Comparison of ENCODE assay signal across 18 cellular contexts in genomic region chr15:79372428-79372827, GRCh38.
"Had no signal": no experiment of that assay in that cellular context is flagged by ENCODE, and none has a peak within 500 bp of the region (broad histone marks: within the 10 kb centered on the region; RNA-seq: fewer than 3 reads in every experiment).

No MANE protein-coding gene starts in this region.

- H3K27me3 ChIP-seq: colonic mucosa, gastroesophageal sphincter, heart left ventricle, ovary, tibial artery had no signal

- H3K9me3 ChIP-seq: colonic mucosa, gastroesophageal sphincter, heart left ventricle, left ventricle myocardium inferior, mucosa of descending colon, ovary, psoas muscle, tibial artery had no signal

- ATAC-seq: activated CD4-positive, CD25-positive, alpha-beta regulatory T cell treated with anti-CD3 and anti-CD28 coated beads, Interleukin-2, amount 50 U/mL, for 24 hours; activated CD8-positive, alpha-beta T cell treated with anti-CD3 and anti-CD28 coated beads, Interleukin-2, amount 10 ng/mL, durations not matched to agents 7 days and 5 days; gastroesophageal sphincter; heart left ventricle; mucosa of descending colon; naive thymus-derived CD4-positive, alpha-beta T cell; psoas muscle; right cardiac atrium; stimulated activated naive CD8-positive, alpha-beta T cell treated with anti-CD3 and anti-CD28 coated beads, Interleukin-15, Interleukin-2, amounts not matched to agents 100 U/mL and 50 U/mL, for 24 hours had no signal

- DNase-seq: activated CD4-positive, alpha-beta T cell treated with anti-CD3 and anti-CD28 coated beads, Interleukin-2, amount 10 ng/mL, durations not matched to agents 7 days and 5 days; activated CD8-positive, alpha-beta T cell treated with anti-CD3 and anti-CD28 coated beads, Interleukin-2, amount 10 ng/mL, durations not matched to agents 7 days and 5 days; activated naive CD4-positive, alpha-beta T cell treated with anti-CD3 and anti-CD28 coated beads for 36 hours; activated T-cell treated with anti-CD3 and anti-CD28 coated beads, Interleukin-2, amount 50 U/mL, for 24 hours; aorta; colonic mucosa; heart left ventricle; left ventricle myocardium inferior; mucosa of descending colon; naive thymus-derived CD4-positive, alpha-beta T cell; ovary; psoas muscle; right cardiac atrium; stimulated activated naive CD8-positive, alpha-beta T cell treated with anti-CD3 and anti-CD28 coated beads, Interleukin-15, Interleukin-2, amounts not matched to agents 100 U/mL and 50 U/mL, for 24 hours; substantia nigra; tibial artery had no signal

- H3K4me3 ChIP-seq: colonic mucosa, gastroesophageal sphincter, heart left ventricle, left ventricle myocardium inferior, mucosa of descending colon, ovary, psoas muscle, tibial artery had no signal

- H3K4me1 ChIP-seq: colonic mucosa, gastroesophageal sphincter, heart left ventricle, left ventricle myocardium inferior, psoas muscle had no signal

- H3K27ac ChIP-seq: colonic mucosa, gastroesophageal sphincter, heart left ventricle, left ventricle myocardium inferior, ovary, psoas muscle, tibial artery had no signal

- H3K36me3 ChIP-seq: colonic mucosa, gastroesophageal sphincter, heart left ventricle, left ventricle myocardium inferior, ovary, tibial artery had no signal
